ENCODE assay signal across 6 cellular contexts in genomic region chr14:104527857-104528459, GRCh38. TPM values are rescaled to one million over a fixed set of nuclear protein-coding genes. Genes with fewer than 3 reads are reported as not detected.
"Had no signal": no experiment of that assay in that cellular context is flagged by ENCODE, and none has a peak within 500 bp of the region (broad histone marks: within the 10 kb centered on the region; RNA-seq: fewer than 3 reads in every experiment).

No MANE protein-coding gene starts in this region.

- H3K27ac Mint-ChIP-seq: GM23338, H9 had no signal

- ATAC-seq: GM23338 had no signal

- H3K4me3 ChIP-seq: GM23338 had no signal

- H3K4me1 Mint-ChIP-seq: GM23338, H9 had no signal

- H2AFZ ChIP-seq: GM23338 had no signal

- DNase-seq: HCEC 1CT, IMR-90, KBM-7 had no signal

- H3K4me3 Mint-ChIP-seq: GM23338, H9 had no signal

- H3K4me2 ChIP-seq: GM23338 had no signal

RNA-seq across cellular contexts. Expression of gene C14orf180, which starts 51.6 kb away (rescaled TPM):
- total RNA-seq: GM23338, H1, H9, IMR-90 had no signal
- polyA plus RNA-seq: GM23338, H1, IMR-90 had no signal
